15 cellular contexts compared by ENCODE assay signal in the genomic region with DNA sequence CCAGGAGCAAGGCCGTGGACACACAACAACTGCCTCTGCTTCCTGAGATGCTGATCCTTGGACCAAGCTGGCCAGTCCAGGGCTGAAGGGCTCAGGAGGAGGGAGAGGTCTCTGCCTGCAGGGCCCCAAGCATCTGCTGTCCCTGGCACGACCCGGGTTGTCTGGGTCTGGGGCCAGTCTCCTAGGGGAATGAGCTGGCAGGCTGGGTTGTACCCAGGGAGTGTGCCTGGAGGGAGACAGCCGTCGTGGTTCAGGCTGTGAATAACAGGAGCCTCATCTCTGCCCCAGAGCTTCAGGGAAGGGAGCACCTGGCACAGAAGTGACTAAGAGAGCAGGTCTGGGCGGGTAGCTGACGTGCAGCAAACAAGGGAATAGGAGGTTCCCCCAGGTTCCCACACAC. TPM values are rescaled to one million over a fixed set of nuclear protein-coding genes. Genes with fewer than 3 reads are reported as not detected.
DNase-seq lines count a peak whose midpoint lies in the region; ATAC-seq, FAIRE-seq and TF ChIP-seq lines count a peak whose summit lies in the region.
"Had no signal": no experiment of that assay in that cellular context is flagged by ENCODE, and none has a peak within 500 bp of the region (broad histone marks: within the 10 kb centered on the region; RNA-seq: fewer than 3 reads in every experiment).

No MANE protein-coding gene starts in this region.

- H3K79me2 ChIP-seq in endothelial cell of umbilical vein (ENCODE audit: control insufficient read depth, insufficient read depth, low read length), result peaks cover 8% of the 10 kb centered on the region

- H3K9me3 Mint-ChIP-seq in Calu3 (ENCODE audit: low read depth, unreplicated experiment), result no peaks in the 10 kb centered on the region
- H3K9me3 Mint-ChIP-seq in activated CD4-positive, alpha-beta T cell treated with anti-CD3 and anti-CD28 coated beads for 36 hours (ENCODE audit: low read depth), result no peaks in the 10 kb centered on the region
- H3K9me3 Mint-ChIP-seq: activated CD4-positive, alpha-beta memory T cell treated with anti-CD3 and anti-CD28 coated beads, Interleukin-2, amount 10 ng/mL, durations not matched to agents 7 days and 5 days had no signal

- no peak overlapping the region for H2AFZ ChIP-seq in endothelial cell of umbilical vein (ENCODE audit: low read depth, low read length)

- peak overlapping the region; percentile 42 for H3K27ac Mint-ChIP-seq in Calu3 (ENCODE audit: unreplicated experiment)
- no peak overlapping the region for H3K27ac Mint-ChIP-seq in activated CD4-positive, alpha-beta T cell treated with anti-CD3 and anti-CD28 coated beads for 36 hours
- H3K27ac Mint-ChIP-seq: activated CD4-positive, alpha-beta memory T cell treated with anti-CD3 and anti-CD28 coated beads, Interleukin-2, amount 10 ng/mL, durations not matched to agents 7 days and 5 days had no signal

- no peak for TF ChIP-seq CTCF in Calu3 (IDR thresholded peaks at IDR 0.05; ENCODE audit: unreplicated experiment)
- TF ChIP-seq CTCF in endothelial cell of umbilical vein (IDR thresholded peaks at IDR 0.05; ENCODE audit: extremely low read depth in 1 of 2, insufficient read depth in 1 of 2, low read depth in 1 of 2, low read length in 2 of 2), result no peak

- dilution Hi-C loops in endothelial cell of umbilical vein (cut with MboI; ENCODE audit: extremely low pct_ligation_motif_present, low sequenced_read_pairs), result no loop called here

- H3K4me2 ChIP-seq in endothelial cell of umbilical vein (ENCODE audit: insufficient read depth, low read length), result peak overlapping the region; percentile 31

- ATAC-seq in activated CD4-positive, alpha-beta T cell treated with anti-CD3 and anti-CD28 coated beads for 36 hours, result no peak
- ATAC-seq in HG03135 (IDR thresholded peaks at IDR 0.05; ENCODE audit: unreplicated experiment), result no peak
- ATAC-seq: stimulated activated naive CD8-positive, alpha-beta T cell treated with anti-CD3 and anti-CD28 coated beads, Interleukin-15, Interleukin-2, amounts not matched to agents 100 U/mL and 50 U/mL, for 24 hours had no signal

- no peaks in the 10 kb centered on the region for H3K27me3 Mint-ChIP-seq in Calu3 (ENCODE audit: unreplicated experiment)
- H3K27me3 Mint-ChIP-seq in activated CD4-positive, alpha-beta T cell treated with anti-CD3 and anti-CD28 coated beads for 36 hours, result peaks cover 14% of the 10 kb centered on the region

- peak overlapping the region; percentile 94 for H3K27ac ChIP-seq in endothelial cell of umbilical vein (ENCODE audit: insufficient read depth, low read depth, low read length)
- no peak overlapping the region for H3K27ac ChIP-seq in effector memory CD4-positive, alpha-beta T cell (ENCODE audit: insufficient read depth, low read length, poor library complexity, severe bottlenecking)
- H3K27ac ChIP-seq: C4-2B had no signal

- H3K4me3 Mint-ChIP-seq in Calu3 (ENCODE audit: low read depth, unreplicated experiment), result no peak overlapping the region
- no peak overlapping the region for H3K4me3 Mint-ChIP-seq in activated CD4-positive, alpha-beta T cell treated with anti-CD3 and anti-CD28 coated beads for 36 hours
- H3K4me3 Mint-ChIP-seq: activated CD4-positive, alpha-beta memory T cell treated with anti-CD3 and anti-CD28 coated beads, Interleukin-2, amount 10 ng/mL, durations not matched to agents 7 days and 5 days had no signal

- intact Hi-C loops in Calu3 (cut with micrococcal nuclease; ENCODE audit: unreplicated experiment) (no loop called here), endothelial cell of umbilical vein (cut with micrococcal nuclease) (loop anchor here (1.0 kb wide), 1 partner anchor 9 kb away; no protein-coding TSS in a partner anchor)
- intact Hi-C loops in activated CD4-positive, alpha-beta T cell treated with anti-CD3 and anti-CD28 coated beads for 36 hours (cut with DNase I, micrococcal nuclease), result no loop called here

- no peak overlapping the region for H3K4me3 ChIP-seq in endothelial cell of umbilical vein (replicated peaks in 1 of 3; ENCODE audit: insufficient read depth in 1 of 3, low read depth in 1 of 3, low read length in 3 of 3)
- no peak overlapping the region for H3K4me3 ChIP-seq in effector memory CD4-positive, alpha-beta T cell (ENCODE audit: insufficient read depth, low read depth, low read length, poor library complexity, severe bottlenecking)

- H3K9ac ChIP-seq in endothelial cell of umbilical vein (replicated peaks; ENCODE audit: extremely low read depth, insufficient read depth, low read length), result peak overlapping the region; percentile 85

- H3K36me3 ChIP-seq in endothelial cell of umbilical vein (ENCODE audit: control insufficient read depth in 2 of 2, extremely low read depth in 1 of 2, insufficient read depth in 2 of 2, low read length in 2 of 2), result no peaks in the 10 kb centered on the region
- no peaks in the 10 kb centered on the region for H3K36me3 ChIP-seq in effector memory CD4-positive, alpha-beta T cell (ENCODE audit: control insufficient read depth, insufficient read depth, low read length)

- TF ChIP-seq POLR2A in endothelial cell of umbilical vein (IDR thresholded peaks at IDR 0.05; ENCODE audit: low read depth, low read length), result no peak

- peak; percentile 43 for FAIRE-seq in endothelial cell of umbilical vein (lab: Jason Lieb, UNC)
- FAIRE-seq: G401.6 had no signal

- BruUV-seq in Calu3 (replicated peaks; lab: Mats Ljungman, UMichigan), result no TSS peak
- BruUV-seq in endothelial cell of umbilical vein (replicated peaks; lab: Mats Ljungman, UMichigan), result no TSS peak

- DNase-seq in Calu3 (no peak), NCI-H226 (peak; percentile 87), endothelial cell of umbilical vein (ENCODE audit: low read depth, low spot score) (peak; percentile 60), renal cortical epithelial cell (ENCODE audit: low read depth) (peak; percentile 75), GOT3 (lab: John Stamatoyannopoulos, UW) (no peak)
- DNase-seq in activated CD4-positive, alpha-beta T cell treated with anti-CD3 and anti-CD28 coated beads for 36 hours, result no peak
- DNase-seq in effector memory CD4-positive, alpha-beta T cell, result no peak
- DNase-seq: activated CD4-positive, alpha-beta memory T cell treated with anti-CD3 and anti-CD28 coated beads, Interleukin-2, amount 10 ng/mL, durations not matched to agents 7 days and 5 days; activated naive CD4-positive, alpha-beta T cell treated with Interleukin-2 at 50 U/mL for 16 hours; stimulated activated CD4-positive, alpha-beta T cell treated with anti-CD3 and anti-CD28 coated beads, Interleukin-2, amount 100 ng/mL, for 48 hours; stimulated activated naive CD8-positive, alpha-beta T cell treated with anti-CD3 and anti-CD28 coated beads, Interleukin-15, Interleukin-2, amounts not matched to agents 100 U/mL and 50 U/mL, for 24 hours; T-helper 9 cell had no signal

- no peaks in the 10 kb centered on the region for H3K9me3 ChIP-seq in endothelial cell of umbilical vein (replicated peaks; ENCODE audit: control insufficient read depth, insufficient read depth, low read length)
- H3K9me3 ChIP-seq in effector memory CD4-positive, alpha-beta T cell (ENCODE audit: control insufficient read depth, low read length), result no peaks in the 10 kb centered on the region

- CTCF ChIA-PET in Calu3 (lab: Charles Lee) (no interaction called here), endothelial cell of umbilical vein (lab: Charles Lee) (interaction anchor here (1.2 to 1.9 kb wide), 7 partner anchors 8 to 31 kb away, joined by 3 to 10 read pairs (median 5); a partner anchor contains a TSS)
- CTCF ChIA-PET in activated CD4-positive, alpha-beta T cell treated with anti-CD3 and anti-CD28 coated beads for 36 hours (lab: Charles Lee), result interaction anchor here (0.6 kb wide), 2 partner anchors 43 to 348 kb away, joined by 3 read pairs; no protein-coding TSS in a partner anchor

- peaks cover 12% of the 10 kb centered on the region for H3K4me1 Mint-ChIP-seq in Calu3 (ENCODE audit: low read depth, unreplicated experiment)
- no peaks in the 10 kb centered on the region for H3K4me1 Mint-ChIP-seq in activated CD4-positive, alpha-beta T cell treated with anti-CD3 and anti-CD28 coated beads for 36 hours
- H3K4me1 Mint-ChIP-seq: activated CD4-positive, alpha-beta memory T cell treated with anti-CD3 and anti-CD28 coated beads, Interleukin-2, amount 10 ng/mL, durations not matched to agents 7 days and 5 days had no signal

- H4K20me1 ChIP-seq in endothelial cell of umbilical vein (replicated peaks; ENCODE audit: control insufficient read depth, extremely low read depth, insufficient read depth, low read length), result no peaks in the 10 kb centered on the region

- H3K4me1 ChIP-seq in endothelial cell of umbilical vein (ENCODE audit: control insufficient read depth, extremely low read depth, insufficient read depth, low read length), result peaks cover 59% of the 10 kb centered on the region
- no peaks in the 10 kb centered on the region for H3K4me1 ChIP-seq in effector memory CD4-positive, alpha-beta T cell (ENCODE audit: control insufficient read depth, insufficient read depth, low read length, poor library complexity, severe bottlenecking)

- no peaks in the 10 kb centered on the region for H3K36me3 Mint-ChIP-seq in Calu3 (ENCODE audit: insufficient read depth, unreplicated experiment)
- no peaks in the 10 kb centered on the region for H3K36me3 Mint-ChIP-seq in activated CD4-positive, alpha-beta T cell treated with anti-CD3 and anti-CD28 coated beads for 36 hours (ENCODE audit: low read depth)

- H3K9me1 ChIP-seq in endothelial cell of umbilical vein (replicated peaks; ENCODE audit: control insufficient read depth, extremely low read depth, insufficient read depth, low read length), result no peaks in the 10 kb centered on the region

- H3K27me3 ChIP-seq in endothelial cell of umbilical vein (ENCODE audit: control insufficient read depth in 2 of 2, insufficient read depth in 2 of 2, low read length in 2 of 2), result no peaks in the 10 kb centered on the region
- no peaks in the 10 kb centered on the region for H3K27me3 ChIP-seq in effector memory CD4-positive, alpha-beta T cell (replicated peaks; ENCODE audit: control insufficient read depth, insufficient read depth, low read length, poor library complexity, severe bottlenecking)

- POLR2A ChIA-PET in endothelial cell of umbilical vein (lab: Charles Lee), result interaction anchor here (1.5 to 8.8 kb wide), 5 partner anchors 9 to 28 kb away, joined by 3 to 132 read pairs (median 15); a partner anchor contains a TSS
- POLR2A ChIA-PET in activated CD4-positive, alpha-beta T cell treated with anti-CD3 and anti-CD28 coated beads for 36 hours (lab: Charles Lee), result no interaction called here

RNA-seq across cellular contexts. Expression of a gene that starts 17.9 kb away (rescaled TPM):
- total RNA-seq in Calu3 (2022) (1.1 and 1.8 TPM in 2 replicates), endothelial cell of umbilical vein (2,296 and 2,645 TPM in 2 replicates), renal cortical epithelial cell (860 and 1,733 TPM in 2 replicates)
- polyA plus RNA-seq in endothelial cell of umbilical vein, result 4,637 and 5,683 TPM in 2 replicates
- polyA plus RNA-seq in endothelial cell of umbilical vein (2011; cell fraction: cytosol; rRNA removed), result 3,941 and 4,610 TPM in 2 replicates
- polyA plus RNA-seq in endothelial cell of umbilical vein (2011; cell fraction: nucleus; rRNA removed), result 2,230 and 2,366 TPM in 2 replicates
- polyA plus RNA-seq in endothelial cell of umbilical vein (2012), result 3,488 and 3,747 TPM in 2 replicates
- polyA minus RNA-seq in endothelial cell of umbilical vein, result 3,663 and 4,731 TPM in 2 replicates
- 2.8 TPM for polyA minus RNA-seq in endothelial cell of umbilical vein (2011; cell fraction: cytosol; rRNA and poly(A)+ RNA removed)
- 786 and 802 TPM in 2 replicates for polyA minus RNA-seq in endothelial cell of umbilical vein (2011; cell fraction: nucleus; rRNA and poly(A)+ RNA removed)
- total RNA-seq in activated CD4-positive, alpha-beta T cell treated with anti-CD3 and anti-CD28 coated beads for 36 hours, result under 1 TPM; 0.05 to 0.07 TPM

RNA-seq across cellular contexts. Expression of a gene that starts 23.7 kb away (rescaled TPM):
- total RNA-seq in Calu3 (2022), result 44.5 and 62.6 TPM in 2 replicates
- total RNA-seq in endothelial cell of umbilical vein, result 21.8 and 25.1 TPM in 2 replicates
- 1.9 and 2.3 TPM in 2 replicates for polyA plus RNA-seq in endothelial cell of umbilical vein
- polyA plus RNA-seq in endothelial cell of umbilical vein (2011; cell fraction: cytosol; rRNA removed), result 2.6 and 3.3 TPM in 2 replicates
- polyA plus RNA-seq in endothelial cell of umbilical vein (2011; cell fraction: nucleus; rRNA removed), result 8.6 and 10.1 TPM in 2 replicates
- polyA plus RNA-seq in endothelial cell of umbilical vein (2012), result 6.5 and 7.6 TPM in 2 replicates
- polyA minus RNA-seq in endothelial cell of umbilical vein, result 10.9 and 17.3 TPM in 2 replicates
- 6.0 TPM for polyA minus RNA-seq in endothelial cell of umbilical vein (2011; cell fraction: cytosol; rRNA and poly(A)+ RNA removed)
- polyA minus RNA-seq in endothelial cell of umbilical vein (2011; cell fraction: nucleus; rRNA and poly(A)+ RNA removed), result 6.4 and 7.9 TPM in 2 replicates
- 18.6 and 43.8 TPM in 2 replicates for total RNA-seq in renal cortical epithelial cell
- 10 to 100 TPM; 35.3 to 40.8 TPM for total RNA-seq in activated CD4-positive, alpha-beta T cell treated with anti-CD3 and anti-CD28 coated beads for 36 hours

RNA-seq across cellular contexts. Expression of a gene that starts 45.3 kb away (rescaled TPM):
- 45.6 and 61.6 TPM in 2 replicates for total RNA-seq in Calu3 (2022)
- total RNA-seq in endothelial cell of umbilical vein, result 70.9 and 93.3 TPM in 2 replicates
- 82.8 and 106 TPM in 2 replicates for polyA plus RNA-seq in endothelial cell of umbilical vein
- 139 and 140 TPM in 2 replicates for polyA plus RNA-seq in endothelial cell of umbilical vein (2011; cell fraction: cytosol; rRNA removed)
- polyA plus RNA-seq in endothelial cell of umbilical vein (2011; cell fraction: nucleus; rRNA removed), result 68.1 and 78.9 TPM in 2 replicates
- polyA plus RNA-seq in endothelial cell of umbilical vein (2012), result 127 and 166 TPM in 2 replicates
- polyA minus RNA-seq in endothelial cell of umbilical vein, result 67.4 and 70.2 TPM in 2 replicates
- polyA minus RNA-seq in endothelial cell of umbilical vein (2011; cell fraction: cytosol; rRNA and poly(A)+ RNA removed), result 37.6 TPM
- polyA minus RNA-seq in endothelial cell of umbilical vein (2011; cell fraction: nucleus; rRNA and poly(A)+ RNA removed), result 7.4 and 8.7 TPM in 2 replicates
- total RNA-seq in renal cortical epithelial cell, result 137 and 326 TPM in 2 replicates
- total RNA-seq in activated CD4-positive, alpha-beta T cell treated with anti-CD3 and anti-CD28 coated beads for 36 hours, result 10 to 100 TPM; 33.7 to 43.0 TPM

RNA-seq across cellular contexts. Expression of a gene that starts 56.4 kb away (rescaled TPM):
- 0.14 and 0.81 TPM in 2 replicates for total RNA-seq in Calu3 (2022)
- total RNA-seq in endothelial cell of umbilical vein, result not detected in 2 replicates
- 0.03 TPM in 1 of 2 replicates, not detected in the other for polyA plus RNA-seq in endothelial cell of umbilical vein
- polyA plus RNA-seq in endothelial cell of umbilical vein (2011; cell fraction: cytosol; rRNA removed), result not detected in 2 replicates
- polyA plus RNA-seq in endothelial cell of umbilical vein (2011; cell fraction: nucleus; rRNA removed), result not detected in 2 replicates
- not detected in 2 replicates for polyA plus RNA-seq in endothelial cell of umbilical vein (2012)
- not detected in 2 replicates for polyA minus RNA-seq in endothelial cell of umbilical vein
- not detected for polyA minus RNA-seq in endothelial cell of umbilical vein (2011; cell fraction: cytosol; rRNA and poly(A)+ RNA removed)
- polyA minus RNA-seq in endothelial cell of umbilical vein (2011; cell fraction: nucleus; rRNA and poly(A)+ RNA removed), result not detected in 2 replicates
- 0.05 and 1.2 TPM in 2 replicates for total RNA-seq in renal cortical epithelial cell
- total RNA-seq in activated CD4-positive, alpha-beta T cell treated with anti-CD3 and anti-CD28 coated beads for 36 hours, result under 1 TPM; 0.09 to 0.11 TPM

Comparison
In these comparisons a context has a peak if more than half of its experiments do, and no peak if none do; other contexts are left out.
1. DNase-seq: peak in NCI-H226 (single experiment), endothelial cell of umbilical vein (single experiment) and renal cortical epithelial cell (single experiment); none in Calu3 (single experiment), activated CD4-positive, alpha-beta T cell treated with anti-CD3 and anti-CD28 coated beads for 36 hours (single experiment), effector memory CD4-positive, alpha-beta T cell (0 of 3) and GOT3 (single experiment).
2. RNA of a gene that starts 17.9 kb away (total RNA-seq): 2,296 to 2,645 TPM in endothelial cell of umbilical vein and 860 to 1,733 TPM in renal cortical epithelial cell; 1.1 to 1.8 TPM in Calu3 and 0.05 to 0.07 TPM in activated CD4-positive, alpha-beta T cell treated with anti-CD3 and anti-CD28 coated beads for 36 hours; every median in the first group is over 100 times any median in the second.